24 cellular contexts compared by ENCODE assay signal in genomic region chr5:96074460-96075254, GRCh38.
DNase-seq lines count a peak whose midpoint lies in the region; ATAC-seq and TF ChIP-seq lines count a peak whose summit lies in the region.
"Had no signal": no experiment of that assay in that cellular context is flagged by ENCODE, and none has a peak within 500 bp of the region (broad histone marks: within the 10 kb centered on the region; RNA-seq: fewer than 3 reads in every experiment).

No MANE protein-coding gene starts in this region.

- H3K4me1 ChIP-seq in GM23248 (ENCODE audit: insufficient read depth) (peaks cover 28% of the 10 kb centered on the region), Panc1 (ENCODE audit: control insufficient read depth, insufficient read depth, low read length) (peaks cover 6% of the 10 kb centered on the region; the same call in 1 of the 2 replicates), endocrine pancreas (ENCODE audit: control insufficient read depth, insufficient read depth, low read length) (peaks cover 8% of the 10 kb centered on the region), osteoblast (ENCODE audit: insufficient read depth, low read length) (peaks cover 26% of the 10 kb centered on the region)
- H3K4me1 ChIP-seq: uterus had no signal

- H3K4me2 ChIP-seq in GM23248 (ENCODE audit: unreplicated experiment) (peak overlapping the region; percentile 1), osteoblast (ENCODE audit: insufficient read depth, low read length) (peak overlapping the region; percentile 29)
- H3K4me2 ChIP-seq: GM23338 had no signal

- POLR2A ChIA-PET in Panc1 (lab: Charles Lee) = no interaction called here

- H4K20me1 ChIP-seq in GM23248 (ENCODE audit: insufficient read depth) = no peaks in the 10 kb centered on the region
- no peaks in the 10 kb centered on the region for H4K20me1 ChIP-seq in osteoblast (ENCODE audit: insufficient read depth, low read length)

- H3K9ac ChIP-seq in GM23248 (no peak overlapping the region), endocrine pancreas (ENCODE audit: control insufficient read depth, insufficient read depth, low read length) (no peak overlapping the region)

- no peaks in the 10 kb centered on the region for H3K27me3 ChIP-seq in GM23248 (replicated peaks; ENCODE audit: insufficient read depth)
- no peaks in the 10 kb centered on the region for H3K27me3 ChIP-seq in Panc1 (ENCODE audit: control insufficient read depth, insufficient read depth, low read length)
- no peaks in the 10 kb centered on the region for H3K27me3 ChIP-seq in endocrine pancreas (ENCODE audit: control insufficient read depth, insufficient read depth, low read length)
- H3K27me3 ChIP-seq in osteoblast (ENCODE audit: insufficient read depth, low read length) = no peaks in the 10 kb centered on the region
- H3K27me3 ChIP-seq: brain microvascular endothelial cell, esophagus muscularis mucosa, uterus had no signal

- DNase-seq in GM23248 (no peak), Panc1 (ENCODE audit: low read depth, low spot score) (no peak), osteoblast (ENCODE audit: insufficient read length, low spot score, missing footprints) (no peak), OCI-M2 (lab: John Stamatoyannopoulos, UW; ENCODE audit: unreplicated experiment) (no peak), ureter (ENCODE audit: low spot score) (no peak), activated T-cell treated with anti-CD3 and anti-CD28 coated beads for 4 hours (no peak)
- DNase-seq: activated CD4-positive, alpha-beta T cell treated with anti-CD3 and anti-CD28 coated beads, Interleukin-2, amount 50 U/mL, for 1 hour; activated T-cell treated with anti-CD3 and anti-CD28 coated beads, Interleukin-2, amount 50 U/mL, for 48 hours; brain microvascular endothelial cell; DMS79 treated with DMSO at 0.1 percent for 48 hours; effector CD8-positive, alpha-beta T cell; foreskin melanocyte; MM.1S; NCI-H1417; psoas muscle; SHP77; T1000; uterus had no signal

- WGBS in GM23248 (ENCODE audit: low coverage in 1 of 2, low lambda C conversion rate in 2 of 2, missing lambda C conversion rate in 2 of 2), 2 experiments = 96 to 97% methylated on average over 3 of the region's 3 CpGs

- H2AFZ ChIP-seq in GM23248 = 0 out of 2 replicates have a peak overlapping the region, but pooled peaks have one; percentile 3
- peak overlapping the region; percentile 36 for H2AFZ ChIP-seq in osteoblast (ENCODE audit: low read length)
- H2AFZ ChIP-seq: GM23338 had no signal

- H3K4me3 ChIP-seq in GM23248 = no peak overlapping the region
- H3K4me3 ChIP-seq in Panc1 (ENCODE audit: low read depth in 2 of 2, low read length in 2 of 2) = no peak overlapping the region
- H3K4me3 ChIP-seq in endocrine pancreas (ENCODE audit: control insufficient read depth, insufficient read depth, low read length) = peak overlapping the region; percentile 35
- no peak overlapping the region for H3K4me3 ChIP-seq in osteoblast (ENCODE audit: insufficient read depth, low read length)
- H3K4me3 ChIP-seq: esophagus muscularis mucosa, GM23338, psoas muscle, thoracic aorta, uterus had no signal

- H3F3A ChIP-seq in GM23248 (ENCODE audit: insufficient read depth) = peaks cover 20% of the 10 kb centered on the region

- intact Hi-C loops in Panc1 (cut with micrococcal nuclease; ENCODE audit: unreplicated experiment) = no loop called here

- no TSS peak for BruUV-seq in Panc1 (replicated peaks; lab: Mats Ljungman, UMichigan)

- H3K9me3 ChIP-seq in GM23248 (ENCODE audit: low read depth) = no peaks in the 10 kb centered on the region
- no peaks in the 10 kb centered on the region for H3K9me3 ChIP-seq in Panc1 (ENCODE audit: control insufficient read depth, insufficient read depth, low read depth, low read length)
- no peaks in the 10 kb centered on the region for H3K9me3 ChIP-seq in endocrine pancreas (ENCODE audit: control insufficient read depth, low read length)
- no peaks in the 10 kb centered on the region for H3K9me3 ChIP-seq in osteoblast (ENCODE audit: low read depth, low read length)
- H3K9me3 ChIP-seq: esophagus muscularis mucosa, psoas muscle, thoracic aorta, uterus had no signal

- no peaks in the 10 kb centered on the region for H3K36me3 ChIP-seq in GM23248 (ENCODE audit: low read depth)
- no peaks in the 10 kb centered on the region for H3K36me3 ChIP-seq in Panc1 (ENCODE audit: control insufficient read depth, insufficient read depth, low read length)
- no peaks in the 10 kb centered on the region for H3K36me3 ChIP-seq in endocrine pancreas (ENCODE audit: control insufficient read depth, insufficient read depth, low read length)
- H3K36me3 ChIP-seq in osteoblast (ENCODE audit: insufficient read depth, low read length) = no peaks in the 10 kb centered on the region
- H3K36me3 ChIP-seq: brain microvascular endothelial cell, esophagus muscularis mucosa, thoracic aorta, uterus had no signal

- CTCF ChIA-PET in Panc1 (lab: Charles Lee) = interaction anchor here (0.6 kb wide), 1 partner anchor 20 kb away, joined by 4 read pairs; no protein-coding TSS in a partner anchor

- H3K79me2 ChIP-seq in GM23248 (ENCODE audit: insufficient read depth) = peaks cover 19% of the 10 kb centered on the region; the same call in 1 of the 2 replicates
- H3K79me2 ChIP-seq in osteoblast (ENCODE audit: insufficient read depth, low read length) = no peaks in the 10 kb centered on the region

- TF ChIP-seq CTCF in Panc1 (IDR thresholded peaks at IDR 0.05) (no peak), osteoblast (IDR thresholded peaks at IDR 0.05; ENCODE audit: extremely low read depth, low read depth, low read length) (no peak)

- in situ Hi-C loops in GM23248 (cut with MboI) = no loop called here
- in situ Hi-C loops in Panc1 (cut with HindIII; ENCODE audit: low pct_unique_long_range_greater_than_20kb, low sequenced_read_pairs) = no loop called here

- H3K27ac ChIP-seq in GM23248 (no peak overlapping the region), Panc1 (ENCODE audit: low read length) (peak overlapping the region; percentile 60; the same call in 1 of the 2 replicates), osteoblast (ENCODE audit: low read depth, low read length) (no peak overlapping the region)
- H3K27ac ChIP-seq: brain microvascular endothelial cell, C4-2B, esophagus muscularis mucosa, psoas muscle, thoracic aorta, uterus had no signal

- no peaks in the 10 kb centered on the region for H3K9me2 ChIP-seq in GM23248 (ENCODE audit: insufficient read depth)

- ATAC-seq in Panc1 = no peak
- ATAC-seq in HG03045 (IDR thresholded peaks at IDR 0.05; ENCODE audit: unreplicated experiment) = no peak
- ATAC-seq: GM23338, psoas muscle had no signal
